1 cellular context compared by ENCODE assay signal in the genomic region with DNA sequence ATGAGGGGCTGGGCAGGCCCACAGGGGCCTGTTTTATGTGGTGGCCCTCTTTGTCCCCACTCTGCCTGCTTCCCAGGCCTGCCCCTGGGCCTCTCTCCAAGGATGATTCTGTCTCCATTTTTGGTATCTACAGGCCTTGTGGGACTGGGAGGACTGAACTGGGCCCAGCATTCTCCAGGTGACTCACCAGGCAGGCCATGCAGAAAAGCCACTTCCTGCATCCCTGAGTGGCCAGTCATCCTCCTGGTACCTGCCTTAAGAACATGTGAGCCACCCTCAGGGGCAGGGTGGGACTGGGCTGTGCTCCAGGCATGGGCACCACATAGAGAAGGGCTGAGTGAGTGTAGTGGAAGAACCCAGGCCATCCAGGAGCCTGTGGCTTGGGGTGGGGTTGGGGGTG.
TF ChIP-seq lines count a peak whose summit lies in the region.

No MANE protein-coding gene starts in this region.

TF ChIP-seq in GM23338, 12 proteins besides CTCF, POLR2A, EP300 and RAD21 (continued from another document):
- TF ChIP-seq, protein P1, sequence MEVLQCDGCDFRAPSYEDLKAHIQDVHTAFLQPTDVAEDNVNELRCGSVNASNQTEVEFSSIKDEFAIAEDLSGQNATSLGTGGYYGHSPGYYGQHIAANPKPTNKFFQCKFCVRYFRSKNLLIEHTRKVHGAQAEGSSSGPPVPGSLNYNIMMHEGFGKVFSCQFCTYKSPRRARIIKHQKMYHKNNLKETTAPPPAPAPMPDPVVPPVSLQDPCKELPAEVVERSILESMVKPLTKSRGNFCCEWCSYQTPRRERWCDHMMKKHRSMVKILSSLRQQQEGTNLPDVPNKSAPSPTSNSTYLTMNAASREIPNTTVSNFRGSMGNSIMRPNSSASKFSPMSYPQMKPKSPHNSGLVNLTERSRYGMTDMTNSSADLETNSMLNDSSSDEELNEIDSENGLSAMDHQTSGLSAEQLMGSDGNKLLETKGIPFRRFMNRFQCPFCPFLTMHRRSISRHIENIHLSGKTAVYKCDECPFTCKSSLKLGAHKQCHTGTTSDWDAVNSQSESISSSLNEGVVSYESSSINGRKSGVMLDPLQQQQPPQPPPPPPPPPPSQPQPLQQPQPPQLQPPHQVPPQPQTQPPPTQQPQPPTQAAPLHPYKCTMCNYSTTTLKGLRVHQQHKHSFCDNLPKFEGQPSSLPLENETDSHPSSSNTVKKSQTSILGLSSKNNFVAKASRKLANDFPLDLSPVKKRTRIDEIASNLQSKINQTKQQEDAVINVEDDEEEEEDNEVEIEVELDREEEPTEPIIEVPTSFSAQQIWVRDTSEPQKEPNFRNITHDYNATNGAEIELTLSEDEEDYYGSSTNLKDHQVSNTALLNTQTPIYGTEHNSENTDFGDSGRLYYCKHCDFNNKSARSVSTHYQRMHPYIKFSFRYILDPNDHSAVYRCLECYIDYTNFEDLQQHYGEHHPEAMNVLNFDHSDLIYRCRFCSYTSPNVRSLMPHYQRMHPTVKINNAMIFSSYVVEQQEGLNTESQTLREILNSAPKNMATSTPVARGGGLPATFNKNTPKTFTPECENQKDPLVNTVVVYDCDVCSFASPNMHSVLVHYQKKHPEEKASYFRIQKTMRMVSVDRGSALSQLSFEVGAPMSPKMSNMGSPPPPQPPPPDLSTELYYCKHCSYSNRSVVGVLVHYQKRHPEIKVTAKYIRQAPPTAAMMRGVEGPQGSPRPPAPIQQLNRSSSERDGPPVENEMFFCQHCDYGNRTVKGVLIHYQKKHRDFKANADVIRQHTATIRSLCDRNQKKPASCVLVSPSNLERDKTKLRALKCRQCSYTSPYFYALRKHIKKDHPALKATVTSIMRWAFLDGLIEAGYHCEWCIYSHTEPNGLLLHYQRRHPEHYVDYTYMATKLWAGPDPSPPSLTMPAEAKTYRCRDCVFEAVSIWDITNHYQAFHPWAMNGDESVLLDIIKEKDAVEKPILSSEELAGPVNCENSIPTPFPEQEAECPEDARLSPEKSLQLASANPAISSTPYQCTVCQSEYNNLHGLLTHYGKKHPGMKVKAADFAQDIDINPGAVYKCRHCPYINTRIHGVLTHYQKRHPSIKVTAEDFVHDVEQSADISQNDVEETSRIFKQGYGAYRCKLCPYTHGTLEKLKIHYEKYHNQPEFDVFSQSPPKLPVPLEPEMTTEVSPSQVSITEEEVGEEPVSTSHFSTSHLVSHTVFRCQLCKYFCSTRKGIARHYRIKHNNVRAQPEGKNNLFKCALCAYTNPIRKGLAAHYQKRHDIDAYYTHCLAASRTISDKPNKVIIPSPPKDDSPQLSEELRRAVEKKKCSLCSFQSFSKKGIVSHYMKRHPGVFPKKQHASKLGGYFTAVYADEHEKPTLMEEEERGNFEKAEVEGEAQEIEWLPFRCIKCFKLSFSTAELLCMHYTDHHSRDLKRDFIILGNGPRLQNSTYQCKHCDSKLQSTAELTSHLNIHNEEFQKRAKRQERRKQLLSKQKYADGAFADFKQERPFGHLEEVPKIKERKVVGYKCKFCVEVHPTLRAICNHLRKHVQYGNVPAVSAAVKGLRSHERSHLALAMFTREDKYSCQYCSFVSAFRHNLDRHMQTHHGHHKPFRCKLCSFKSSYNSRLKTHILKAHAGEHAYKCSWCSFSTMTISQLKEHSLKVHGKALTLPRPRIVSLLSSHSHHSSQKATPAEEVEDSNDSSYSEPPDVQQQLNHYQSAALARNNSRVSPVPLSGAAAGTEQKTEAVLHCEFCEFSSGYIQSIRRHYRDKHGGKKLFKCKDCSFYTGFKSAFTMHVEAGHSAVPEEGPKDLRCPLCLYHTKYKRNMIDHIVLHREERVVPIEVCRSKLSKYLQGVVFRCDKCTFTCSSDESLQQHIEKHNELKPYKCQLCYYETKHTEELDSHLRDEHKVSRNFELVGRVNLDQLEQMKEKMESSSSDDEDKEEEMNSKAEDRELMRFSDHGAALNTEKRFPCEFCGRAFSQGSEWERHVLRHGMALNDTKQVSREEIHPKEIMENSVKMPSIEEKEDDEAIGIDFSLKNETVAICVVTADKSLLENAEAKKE (CRISPR knock-in tag; IDR thresholded peaks at IDR 0.05) = no peak
- TF ChIP-seq POLR2AphosphoS5 (IDR thresholded peaks at IDR 0.05; ENCODE audit: low read depth) (no peak), EZH2phosphoT487 (IDR thresholded peaks at IDR 0.05; ENCODE audit: unreplicated experiment) (no peak), EZH2 (IDR thresholded peaks at IDR 0.05; ENCODE audit: low read depth, unreplicated experiment) (no peak), ZNF114 (CRISPR knock-in tag; IDR thresholded peaks at IDR 0.05) (no peak)
- TF ChIP-seq, protein P2, sequence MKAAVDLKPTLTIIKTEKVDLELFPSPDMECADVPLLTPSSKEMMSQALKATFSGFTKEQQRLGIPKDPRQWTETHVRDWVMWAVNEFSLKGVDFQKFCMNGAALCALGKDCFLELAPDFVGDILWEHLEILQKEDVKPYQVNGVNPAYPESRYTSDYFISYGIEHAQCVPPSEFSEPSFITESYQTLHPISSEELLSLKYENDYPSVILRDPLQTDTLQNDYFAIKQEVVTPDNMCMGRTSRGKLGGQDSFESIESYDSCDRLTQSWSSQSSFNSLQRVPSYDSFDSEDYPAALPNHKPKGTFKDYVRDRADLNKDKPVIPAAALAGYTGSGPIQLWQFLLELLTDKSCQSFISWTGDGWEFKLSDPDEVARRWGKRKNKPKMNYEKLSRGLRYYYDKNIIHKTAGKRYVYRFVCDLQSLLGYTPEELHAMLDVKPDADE (IDR thresholded peaks at IDR 0.05) = no peak
